In the genomic region with DNA sequence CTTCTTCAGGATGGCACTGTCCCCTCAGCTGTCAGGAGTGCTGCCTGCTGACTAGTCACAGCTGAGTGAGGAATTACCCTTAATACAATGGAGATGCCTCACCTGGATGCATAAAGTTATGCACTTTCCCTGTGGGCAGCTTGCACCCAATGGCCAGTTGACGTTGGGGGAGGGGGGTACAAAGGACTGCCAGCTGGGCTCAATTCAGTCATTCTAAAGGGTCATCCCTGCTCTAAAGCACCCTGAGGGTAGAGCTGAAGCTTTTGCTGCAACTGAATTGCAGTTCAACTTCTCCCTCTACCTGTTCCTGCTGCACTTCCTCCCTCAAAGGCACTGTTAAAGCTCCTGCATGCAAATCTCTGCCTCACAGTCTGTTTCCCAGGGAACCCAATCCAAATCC, we compare ENCODE assay signal across 24 cellular contexts.
"Had no signal": no experiment of that assay in that cellular context is flagged by ENCODE, and none has a peak within 500 bp of the region (broad histone marks: within the 10 kb centered on the region; RNA-seq: fewer than 3 reads in every experiment).

No MANE protein-coding gene starts in this region.

- H3K4me3 Mint-ChIP-seq: activated B cell treated with CpG ODN at 0.5 μM for 24 hours; activated CD4-positive, alpha-beta T cell treated with anti-CD3 and anti-CD28 coated beads, Interleukin-2, amount 10 ng/mL, durations not matched to agents 24 days and 14 days; activated naive CD8-positive, alpha-beta T cell treated with anti-CD3 and anti-CD28 coated beads, Interleukin-2, amount 50 U/mL, for 24 hours; activated T-cell treated with anti-CD3 and anti-CD28 coated beads, Interleukin-2, amount 50 U/mL, for 4 hours; T-helper 17 cell had no signal

- H3K27ac Mint-ChIP-seq: activated B cell treated with CpG ODN at 0.5 μM for 24 hours; activated CD4-positive, alpha-beta T cell treated with anti-CD3 and anti-CD28 coated beads, Interleukin-2, amount 10 ng/mL, durations not matched to agents 24 days and 14 days; activated naive CD8-positive, alpha-beta T cell treated with anti-CD3 and anti-CD28 coated beads, Interleukin-2, amount 50 U/mL, for 24 hours; T-helper 17 cell had no signal

- H3K27me3 ChIP-seq: ascending aorta, body of pancreas had no signal

- ATAC-seq: activated naive CD4-positive, alpha-beta T cell treated with anti-CD3 and anti-CD28 coated beads, Interleukin-2, amount 50 U/mL, for 72 hours; activated naive CD8-positive, alpha-beta T cell treated with anti-CD3 and anti-CD28 coated beads, Interleukin-2, amount 50 U/mL, for 24 hours; activated T-cell treated with anti-CD3 and anti-CD28 coated beads, Interleukin-2, amount 50 U/mL, for 4 hours; T-helper 17 cell had no signal

- H3K36me3 Mint-ChIP-seq: activated naive CD4-positive, alpha-beta T cell treated with anti-CD3 and anti-CD28 coated beads, Interleukin-2, amount 50 U/mL, for 72 hours had no signal

- DNase-seq: activated B cell treated with CpG ODN at 0.5 μM for 24 hours; activated CD4-positive, alpha-beta T cell treated with anti-CD3 and anti-CD28 coated beads for 1 hour; activated CD4-positive, alpha-beta T cell treated with anti-CD3 and anti-CD28 coated beads, Interleukin-2, amount 10 ng/mL, durations not matched to agents 24 days and 14 days; activated CD4-positive, alpha-beta T cell treated with anti-CD3 and anti-CD28 coated beads, Interleukin-2, amount 50 U/mL, for 48 hours; activated CD8-positive, alpha-beta memory T cell treated with anti-CD3 and anti-CD28 coated beads for 24 hours; activated effector memory CD4-positive, alpha-beta T cell treated with anti-CD3 and anti-CD28 coated beads, Interleukin-2, amount 50 U/mL, for 16 hours; activated naive CD4-positive, alpha-beta T cell treated with Interleukin-2 at 50 U/mL for 16 hours; activated naive CD8-positive, alpha-beta T cell treated with anti-CD3 and anti-CD28 coated beads, Interleukin-2, amount 50 U/mL, for 24 hours; activated T-cell treated with anti-CD3 and anti-CD28 coated beads, Interleukin-2, amount 50 U/mL, for 4 hours; amniotic stem cell; central memory CD4-positive, alpha-beta T cell; MM.1S; NCI-H1105; NCI-H1436; NCI-H187; NCI-H2081; NCI-H524; NCI-H82; SIG-M5; T-helper 17 cell; T-helper 9 cell had no signal

- H3K4me3 ChIP-seq: ascending aorta, body of pancreas had no signal

- H3K4me1 Mint-ChIP-seq: activated B cell treated with CpG ODN at 0.5 μM for 24 hours; activated naive CD8-positive, alpha-beta T cell treated with anti-CD3 and anti-CD28 coated beads, Interleukin-2, amount 50 U/mL, for 24 hours had no signal

- H3K27me3 Mint-ChIP-seq: activated B cell treated with CpG ODN at 0.5 μM for 24 hours; activated CD4-positive, alpha-beta T cell treated with anti-CD3 and anti-CD28 coated beads, Interleukin-2, amount 10 ng/mL, durations not matched to agents 24 days and 14 days had no signal

- H3K9me3 Mint-ChIP-seq: activated B cell treated with CpG ODN at 0.5 μM for 24 hours; activated naive CD4-positive, alpha-beta T cell treated with anti-CD3 and anti-CD28 coated beads, Interleukin-2, amount 50 U/mL, for 72 hours; activated naive CD8-positive, alpha-beta T cell treated with anti-CD3 and anti-CD28 coated beads, Interleukin-2, amount 50 U/mL, for 24 hours; activated T-cell treated with anti-CD3 and anti-CD28 coated beads, Interleukin-2, amount 50 U/mL, for 4 hours had no signal

- H3K36me3 ChIP-seq: ascending aorta had no signal
